In genomic region chr17:2459917-2460271, GRCh38 we compare ENCODE assay signal across 19 cellular contexts. TPM values are rescaled to one million over a fixed set of nuclear protein-coding genes. Genes with fewer than 3 reads are reported as not detected.
DNase-seq lines count a peak whose midpoint lies in the region; FAIRE-seq and TF ChIP-seq lines count a peak whose summit lies in the region.
"Had no signal": no experiment of that assay in that cellular context is flagged by ENCODE, and none has a peak within 500 bp of the region (broad histone marks: within the 10 kb centered on the region; RNA-seq: fewer than 3 reads in every experiment).

No MANE protein-coding gene starts in this region.

- no peak for FAIRE-seq in frontal cortex (lab: Jason Lieb, UNC)
- FAIRE-seq: small intestine, TTC549 had no signal

- no peak overlapping the region for H3K4me3 Mint-ChIP-seq in activated T-helper 1 cell treated with anti-CD3 and anti-CD28 coated beads, Interleukin-12 subunit alpha, Interleukin-12 subunit beta, Interleukin-2, Interleukin-4 antibody, amounts not matched to agents 30 ng/mL and 10 ng/mL and 1 ng/mL, durations not matched to agents 14 hours and 24 hours and 36 hours
- H3K4me3 Mint-ChIP-seq in type B pancreatic cell, result no peak overlapping the region
- H3K4me3 Mint-ChIP-seq: nephron had no signal

- peaks cover 18% of the 10 kb centered on the region for H3K4me1 Mint-ChIP-seq in activated T-helper 1 cell treated with anti-CD3 and anti-CD28 coated beads, Interleukin-12 subunit alpha, Interleukin-12 subunit beta, Interleukin-2, Interleukin-4 antibody, amounts not matched to agents 30 ng/mL and 10 ng/mL and 1 ng/mL, durations not matched to agents 14 hours and 24 hours and 36 hours (ENCODE audit: low read depth)
- H3K4me1 Mint-ChIP-seq in type B pancreatic cell (ENCODE audit: unreplicated experiment), result no peaks in the 10 kb centered on the region
- H3K4me1 Mint-ChIP-seq: nephron had no signal

- H3K9me3 Mint-ChIP-seq in activated T-helper 1 cell treated with anti-CD3 and anti-CD28 coated beads, Interleukin-12 subunit alpha, Interleukin-12 subunit beta, Interleukin-2, Interleukin-4 antibody, amounts not matched to agents 30 ng/mL and 10 ng/mL and 1 ng/mL, durations not matched to agents 14 hours and 24 hours and 36 hours, result peaks cover 6% of the 10 kb centered on the region
- no peaks in the 10 kb centered on the region for H3K9me3 Mint-ChIP-seq in type B pancreatic cell
- H3K9me3 Mint-ChIP-seq: activated T-helper 2 cell treated with anti-CD3 and anti-CD28 coated beads, Interferon-gamma antibody, Interleukin-2, Interleukin-4, amounts not matched to agents 10 μg/mL and 5 μg/mL and 100 μg/mL, durations not matched to agents 14 hours and 24 hours and 36 hours; nephron had no signal

- H2BK5ac ChIP-seq in mesenchymal stem cell (ENCODE audit: low read depth, low read length, poor library complexity, severe bottlenecking), result no peak overlapping the region

- no peaks in the 10 kb centered on the region for H3K27me3 ChIP-seq in breast epithelium
- H3K27me3 ChIP-seq in mammary epithelial cell (ENCODE audit: insufficient read depth, low read length), result no peaks in the 10 kb centered on the region
- H3K27me3 ChIP-seq in mesenchymal stem cell (ENCODE audit: control insufficient read depth in 1 of 2, insufficient read depth in 1 of 2, low read length in 2 of 2), result no peaks in the 10 kb centered on the region
- no peaks in the 10 kb centered on the region for H3K27me3 ChIP-seq in vagina
- H3K27me3 ChIP-seq: foreskin keratinocyte, upper lobe of left lung had no signal

- H3K18ac ChIP-seq in mesenchymal stem cell (ENCODE audit: low read depth in 1 of 2, low read length in 2 of 2), result no peak overlapping the region

- no peaks in the 10 kb centered on the region for H4K20me1 ChIP-seq in mammary epithelial cell (ENCODE audit: insufficient read depth, low read length)

- DNase-seq in breast epithelium (ENCODE audit: low spot score in 2 of 2) (no peak), mammary epithelial cell (no peak), mesenchymal stem cell (peak; percentile 27), vagina (ENCODE audit: extremely low spot score in 2 of 2) (no peak), NCI-H2029 treated with DMSO at 0.1 percent for 48 hours (lab: John Stamatoyannopoulos, UW) (no peak), type B pancreatic cell (ENCODE audit: extremely low spot score, unreplicated experiment) (no peak), frontal cortex (ENCODE audit: low spot score in 2 of 2) (no peak)
- DNase-seq in activated T-helper 1 cell treated with anti-CD3 and anti-CD28 coated beads, Interleukin-12 subunit alpha, Interleukin-12 subunit beta, Interleukin-2, Interleukin-4 antibody, amounts not matched to agents 30 ng/mL and 10 ng/mL and 1 ng/mL, durations not matched to agents 14 hours and 24 hours and 36 hours (ENCODE audit: low spot score), result no peak
- DNase-seq: activated CD4-positive, alpha-beta T cell treated with anti-CD3 and anti-CD28 coated beads, Interleukin-2, amount 50 U/mL, for 4 hours; NCI-H1694 treated with DMSO at 0.1 percent for 48 hours; NCI-H345; small intestine; stimulated activated CD4-positive, alpha-beta T cell treated with anti-CD3 and anti-CD28 coated beads, Interleukin-4, amount 100 ng/mL, for 24 hours; upper lobe of left lung had no signal

- H3K36me3 Mint-ChIP-seq in activated T-helper 1 cell treated with anti-CD3 and anti-CD28 coated beads, Interleukin-12 subunit alpha, Interleukin-12 subunit beta, Interleukin-2, Interleukin-4 antibody, amounts not matched to agents 30 ng/mL and 10 ng/mL and 1 ng/mL, durations not matched to agents 14 hours and 24 hours and 36 hours (ENCODE audit: low read depth), result peaks cover 38% of the 10 kb centered on the region
- H3K36me3 Mint-ChIP-seq in type B pancreatic cell, result peaks cover 26% of the 10 kb centered on the region

- no peak for TF ChIP-seq CTCF in breast epithelium (IDR thresholded peaks at IDR 0.05)
- TF ChIP-seq CTCF in mammary epithelial cell (conservative IDR thresholded peaks at IDR 0.05 in 1 of 2, IDR thresholded peaks at IDR 0.05 in 1 of 2; ENCODE audit: extremely low read depth in 1 of 2, insufficient read depth in 1 of 2, low read depth in 1 of 2, low read length in 2 of 2), result no peak
- no peak for TF ChIP-seq CTCF in vagina (IDR thresholded peaks at IDR 0.05)
- no peak for TF ChIP-seq CTCF in type B pancreatic cell (conservative IDR thresholded peaks at IDR 0.05)

- no peak overlapping the region for H4K91ac ChIP-seq in mesenchymal stem cell (ENCODE audit: low read length)

- WGBS in mammary epithelial cell (ENCODE audit: low coverage, missing lambda C conversion rate), result 95% methylated on average over 3 of the region's 3 CpGs
- 100% methylated on average over 1 of the region's 3 CpGs for WGBS in mesenchymal stem cell

- H3K27me3 Mint-ChIP-seq in activated T-helper 1 cell treated with anti-CD3 and anti-CD28 coated beads, Interleukin-12 subunit alpha, Interleukin-12 subunit beta, Interleukin-2, Interleukin-4 antibody, amounts not matched to agents 30 ng/mL and 10 ng/mL and 1 ng/mL, durations not matched to agents 14 hours and 24 hours and 36 hours (ENCODE audit: insufficient read depth), result no peaks in the 10 kb centered on the region
- H3K27me3 Mint-ChIP-seq in type B pancreatic cell, result no peaks in the 10 kb centered on the region
- H3K27me3 Mint-ChIP-seq: progenitor cell of endocrine pancreas had no signal

- no peak overlapping the region for H3K4me2 ChIP-seq in mammary epithelial cell (ENCODE audit: insufficient read depth, low read depth, low read length)
- H3K4me2 ChIP-seq in mesenchymal stem cell (ENCODE audit: low read length, poor library complexity, severe bottlenecking), result no peak overlapping the region

- no peak overlapping the region for H2BK15ac ChIP-seq in mesenchymal stem cell (ENCODE audit: low read depth, poor library complexity, severe bottlenecking)

- no peak overlapping the region for H2BK12ac ChIP-seq in mesenchymal stem cell (ENCODE audit: low read length in 2 of 2)

- no peaks in the 10 kb centered on the region for H3K9me3 ChIP-seq in breast epithelium
- H3K9me3 ChIP-seq in mammary epithelial cell (replicated peaks; ENCODE audit: insufficient read depth, low read length), result no peaks in the 10 kb centered on the region
- no peaks in the 10 kb centered on the region for H3K9me3 ChIP-seq in mesenchymal stem cell (ENCODE audit: control insufficient read depth, low read length)
- no peaks in the 10 kb centered on the region for H3K9me3 ChIP-seq in vagina
- H3K9me3 ChIP-seq: upper lobe of left lung had no signal

- H2BK120ac ChIP-seq in mesenchymal stem cell (ENCODE audit: low read depth, low read length), result no peak overlapping the region

- H3K9ac ChIP-seq in mammary epithelial cell (ENCODE audit: insufficient read depth, low read length), result no peak overlapping the region
- H3K9ac ChIP-seq in mesenchymal stem cell (ENCODE audit: low read length), result peak overlapping the region; percentile 25

- dilution Hi-C loops in mammary epithelial cell (cut with HindIII; ENCODE audit: low sequenced_read_pairs), result no loop called here

- H3K23ac ChIP-seq in mesenchymal stem cell (ENCODE audit: low read length in 2 of 2), result no peak overlapping the region

- TF ChIP-seq POLR2A in breast epithelium (IDR thresholded peaks at IDR 0.05), result no peak
- TF ChIP-seq POLR2A in vagina (IDR thresholded peaks at IDR 0.05), result no peak

- H3K14ac ChIP-seq in mesenchymal stem cell (ENCODE audit: low read length in 2 of 2), result no peak overlapping the region

- H3K4me3 ChIP-seq in breast epithelium, result no peak overlapping the region
- no peak overlapping the region for H3K4me3 ChIP-seq in mammary epithelial cell (replicated peaks in 1 of 3; ENCODE audit: insufficient read depth in 1 of 3, low read depth in 2 of 3, low read length in 3 of 3)
- H3K4me3 ChIP-seq in mesenchymal stem cell (ENCODE audit: insufficient read depth in 1 of 2, low read depth in 1 of 2, low read length in 2 of 2), result no peak overlapping the region
- no peak overlapping the region for H3K4me3 ChIP-seq in vagina
- H3K4me3 ChIP-seq: upper lobe of left lung had no signal

- H3K27ac ChIP-seq in breast epithelium (peak overlapping the region; percentile 74 to 75), mammary epithelial cell (ENCODE audit: insufficient read depth, low read depth, low read length) (no peak overlapping the region), mesenchymal stem cell (ENCODE audit: low read length, poor library complexity, severe bottlenecking) (peak overlapping the region; percentile 20), vagina (peak overlapping the region; percentile 70)
- H3K27ac ChIP-seq: foreskin keratinocyte had no signal

- peak overlapping the region; percentile 26 for H3K27ac Mint-ChIP-seq in activated T-helper 1 cell treated with anti-CD3 and anti-CD28 coated beads, Interleukin-12 subunit alpha, Interleukin-12 subunit beta, Interleukin-2, Interleukin-4 antibody, amounts not matched to agents 30 ng/mL and 10 ng/mL and 1 ng/mL, durations not matched to agents 14 hours and 24 hours and 36 hours
- H3K27ac Mint-ChIP-seq in type B pancreatic cell, result no peak overlapping the region
- H3K27ac Mint-ChIP-seq: activated T-helper 2 cell treated with anti-CD3 and anti-CD28 coated beads, Interferon-gamma antibody, Interleukin-2, Interleukin-4, amounts not matched to agents 10 μg/mL and 5 μg/mL and 100 μg/mL, durations not matched to agents 14 hours and 24 hours and 36 hours; progenitor cell of endocrine pancreas had no signal

- no peaks in the 10 kb centered on the region for H3K79me2 ChIP-seq in mammary epithelial cell (ENCODE audit: insufficient read depth, low read length)

- H3K4me1 ChIP-seq in breast epithelium (no peaks in the 10 kb centered on the region), mammary epithelial cell (ENCODE audit: insufficient read depth, low read length) (no peaks in the 10 kb centered on the region), mesenchymal stem cell (ENCODE audit: control insufficient read depth, insufficient read depth, low read depth, low read length) (peaks cover 3% of the 10 kb centered on the region), vagina (no peaks in the 10 kb centered on the region)
- H3K4me1 ChIP-seq: upper lobe of left lung had no signal

- peak overlapping the region; percentile 56 for H2AK5ac ChIP-seq in mesenchymal stem cell (ENCODE audit: low read length, severe bottlenecking)

- H3K36me3 ChIP-seq in breast epithelium (peaks cover 7% of the 10 kb centered on the region), mammary epithelial cell (ENCODE audit: insufficient read depth, low read length) (peaks cover 14% of the 10 kb centered on the region), mesenchymal stem cell (ENCODE audit: control insufficient read depth in 1 of 2, insufficient read depth in 2 of 2, low read depth in 1 of 2, low read length in 2 of 2) (peaks cover 12 to 40% of the 10 kb centered on the region in 2 experiments), vagina (peaks cover 0 to 33% of the 10 kb centered on the region in 2 donors)

- BruUV-seq in mammary epithelial cell (replicated peaks; lab: Mats Ljungman, UMichigan), result no TSS peak

- intact Hi-C loops in breast epithelium (cut with DNase I; ENCODE audit: low total_unique reads), result loop anchor here (5.0 kb wide), 1 partner anchor 1252 kb away; no protein-coding TSS in a partner anchor
- intact Hi-C loops in mammary epithelial cell (cut with micrococcal nuclease), result no loop called here
- intact Hi-C loops in activated T-helper 1 cell treated with anti-CD3 and anti-CD28 coated beads, Interleukin-12 subunit alpha, Interleukin-12 subunit beta, Interleukin-2, Interleukin-4 antibody, amounts not matched to agents 30 ng/mL and 10 ng/mL and 1 ng/mL, durations not matched to agents 14 hours and 24 hours and 36 hours (cut with micrococcal nuclease), result loop anchor here (5.0 kb wide), 1 partner anchor 52 kb away; the partner anchor contains the start of gene METTL16
- intact Hi-C loops in vagina (cut with DNase I), result no loop called here

- no peak overlapping the region for H3K4ac ChIP-seq in mesenchymal stem cell (ENCODE audit: low read depth in 1 of 2, low read length in 2 of 2)

- in situ Hi-C loops in mammary epithelial cell (cut with MboI; ENCODE audit: low sequenced_read_pairs in 2 of 2), result no loop called here

- no peak overlapping the region for H2AFZ ChIP-seq in mammary epithelial cell (ENCODE audit: low read depth, low read length)
- H2AFZ ChIP-seq in mesenchymal stem cell (ENCODE audit: low read depth, low read length), result no peak overlapping the region

- CTCF ChIA-PET in mammary epithelial cell (lab: Charles Lee; ENCODE audit: low non-redundant PET), result no interaction called here

- H4K8ac ChIP-seq in mesenchymal stem cell (ENCODE audit: low read length), result no peak overlapping the region

- H3K79me1 ChIP-seq in mesenchymal stem cell (replicated peaks; ENCODE audit: low read length, poor library complexity, severe bottlenecking), result peaks cover 12% of the 10 kb centered on the region

RNA-seq across cellular contexts. Expression of gene METTL16, which starts 51.8 kb away (rescaled TPM):
- total RNA-seq in breast epithelium (10 to 100 TPM; 25.6 to 46.4 (median 26.9) TPM), mammary epithelial cell (10 to 100 TPM; 15.2 to 28.0 TPM), vagina (30.4 TPM), type B pancreatic cell (ENCODE audit: low replicate concordance) (27.5 and 39.3 TPM in 2 replicates), frontal cortex (15.1 TPM)
- 13.5 TPM for polyA plus RNA-seq in mammary epithelial cell
- polyA minus RNA-seq in mammary epithelial cell, result 29.0 TPM
- 53.9 and 57.9 TPM in 2 replicates for total RNA-seq in activated T-helper 1 cell treated with anti-CD3 and anti-CD28 coated beads, Interleukin-12 subunit alpha, Interleukin-12 subunit beta, Interleukin-2, Interleukin-4 antibody, amounts not matched to agents 30 ng/mL and 10 ng/mL and 1 ng/mL, durations not matched to agents 14 hours and 24 hours and 36 hours
- polyA plus RNA-seq in mesenchymal stem cell (2013, experiment 1 of 2), result 17.3 TPM
- polyA plus RNA-seq in mesenchymal stem cell (2013, experiment 2 of 2), result 17.3 TPM

RNA-seq across cellular contexts. Expression of gene MNT, which starts 59.0 kb away (rescaled TPM):
- total RNA-seq in breast epithelium (10 to 100 TPM in 1 of 3 donors, 1 to 10 TPM in 2; 7.7 to 10.2 (median 8.8) TPM), mammary epithelial cell (10 to 100 TPM in 1 of 2 donors, 1 to 10 TPM in 1; 5.5 to 32.3 TPM), vagina (28.5 TPM), type B pancreatic cell (ENCODE audit: low replicate concordance) (26.9 and 32.9 TPM in 2 replicates), frontal cortex (7.7 TPM)
- 4.1 TPM for polyA plus RNA-seq in mammary epithelial cell
- 7.8 TPM for polyA minus RNA-seq in mammary epithelial cell
- 31.5 and 35.9 TPM in 2 replicates for total RNA-seq in activated T-helper 1 cell treated with anti-CD3 and anti-CD28 coated beads, Interleukin-12 subunit alpha, Interleukin-12 subunit beta, Interleukin-2, Interleukin-4 antibody, amounts not matched to agents 30 ng/mL and 10 ng/mL and 1 ng/mL, durations not matched to agents 14 hours and 24 hours and 36 hours
- 21.1 TPM for polyA plus RNA-seq in mesenchymal stem cell (2013, experiment 1 of 2)
- polyA plus RNA-seq in mesenchymal stem cell (2013, experiment 2 of 2), result 19.7 TPM

Comparison
In these comparisons a context has a peak if more than half of its experiments do, and no peak if none do; other contexts are left out.
1. intact Hi-C loops: an anchor here in breast epithelium (5.0 kb wide) and activated T-helper 1 cell treated with anti-CD3 and anti-CD28 coated beads, Interleukin-12 subunit alpha, Interleukin-12 subunit beta, Interleukin-2, Interleukin-4 antibody, amounts not matched to agents 30 ng/mL and 10 ng/mL and 1 ng/mL, durations not matched to agents 14 hours and 24 hours and 36 hours (5.0 kb wide); none called in mammary epithelial cell and vagina.